Comparison of ENCODE assay signal across 17 cellular contexts in the genomic region with DNA sequence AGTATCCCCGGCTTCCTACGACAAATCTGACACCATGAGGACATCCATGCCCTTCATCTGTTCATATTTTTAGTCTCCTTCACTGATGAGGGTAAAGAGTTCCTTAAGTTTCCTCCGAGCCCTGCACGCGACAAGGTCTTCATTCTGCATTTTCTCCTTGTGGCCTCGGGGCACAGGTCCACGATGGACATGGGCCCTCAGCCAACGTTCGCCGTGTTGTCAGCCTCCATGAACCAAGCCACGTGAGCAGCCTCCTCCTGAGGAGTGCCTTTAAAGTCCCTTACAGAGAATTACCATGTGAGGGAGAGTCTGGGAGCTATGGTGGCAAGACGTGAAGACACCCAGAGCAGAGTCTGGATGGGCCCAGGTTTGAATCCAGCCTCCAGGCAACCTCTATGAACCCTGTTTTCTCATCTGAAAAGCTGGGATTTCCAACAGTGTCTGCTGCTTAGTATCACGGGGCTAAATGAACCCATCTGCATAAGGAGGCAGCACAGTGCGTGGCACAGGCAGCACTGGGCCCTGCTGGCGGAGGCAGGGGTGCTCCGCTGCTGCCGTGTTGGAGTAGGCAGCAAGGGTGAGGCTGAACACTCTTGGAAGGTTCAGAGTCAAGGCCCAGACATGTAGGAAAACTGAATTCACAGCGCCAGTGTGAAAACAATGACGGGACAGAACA. TPM values are rescaled to one million over a fixed set of nuclear protein-coding genes. Genes with fewer than 3 reads are reported as not detected.
DNase-seq lines count a peak whose midpoint lies in the region; ATAC-seq lines count a peak whose summit lies in the region.
"Had no signal": no experiment of that assay in that cellular context is flagged by ENCODE, and none has a peak within 500 bp of the region (broad histone marks: within the 10 kb centered on the region; RNA-seq: fewer than 3 reads in every experiment).

No MANE protein-coding gene starts in this region.

- peak overlapping the region; percentile 50 for H3K9ac ChIP-seq in neuronal stem cell (ENCODE audit: low read depth, low read length, poor library complexity)
- H3K9ac ChIP-seq: BLaER1 had no signal

- H3K18ac ChIP-seq in neuronal stem cell (ENCODE audit: low read length), result no peak overlapping the region

- H2BK15ac ChIP-seq in neuronal stem cell (ENCODE audit: low read length), result no peak overlapping the region

- H4K91ac ChIP-seq in neuronal stem cell (ENCODE audit: low read depth, low read length, poor library complexity), result no peak overlapping the region

- no peak overlapping the region for H3K4ac ChIP-seq in neuronal stem cell (ENCODE audit: low read length)

- no peak overlapping the region for H2AK5ac ChIP-seq in neuronal stem cell (ENCODE audit: low read depth, low read length)

- H3K4me3 Mint-ChIP-seq in stimulated activated effector memory CD8-positive, alpha-beta T cell treated with anti-CD3 and anti-CD28 coated beads, Interleukin-12 subunit alpha, Interleukin-12 subunit beta, amount 100 ng/mL, for 72 hours, result no peak overlapping the region
- H3K4me3 Mint-ChIP-seq: CD8-positive, alpha-beta memory T cell; HFFc6 had no signal

- H3K14ac ChIP-seq in neuronal stem cell (ENCODE audit: low read length), result no peak overlapping the region

- no peaks in the 10 kb centered on the region for H3K27me3 ChIP-seq in neuronal stem cell (ENCODE audit: control insufficient read depth in 3 of 3, insufficient read depth in 3 of 3, low read depth in 1 of 3, low read length in 3 of 3)
- H3K27me3 ChIP-seq: BLaER1 had no signal

- no peak overlapping the region for H3K23ac ChIP-seq in neuronal stem cell (ENCODE audit: low read depth, low read length, poor library complexity)

- no peak overlapping the region for H2AFZ ChIP-seq in neuronal stem cell (ENCODE audit: low read length)

- no CpG with 5 or more reads among the region's 19 CpGs for WGBS in neuronal stem cell (ENCODE audit: extremely low coverage in 2 of 2, insufficient read length in 2 of 2, insufficient replicate concordance in 1 of 2), 2 donors

- no peak overlapping the region for H3K27ac ChIP-seq in neuronal stem cell (replicated peaks; ENCODE audit: low read length)
- H3K27ac ChIP-seq: BLaER1 had no signal

- H3K9me3 ChIP-seq in neuronal stem cell (replicated peaks in 1 of 2; ENCODE audit: control insufficient read depth in 2 of 2, insufficient read depth in 1 of 2, low read depth in 1 of 2, low read length in 2 of 2), result no peaks in the 10 kb centered on the region
- H3K9me3 ChIP-seq: BLaER1, Caco-2 had no signal

- peaks cover 0 to 4% of the 10 kb centered on the region in 2 donors for H3K4me1 ChIP-seq in neuronal stem cell (ENCODE audit: control insufficient read depth in 2 of 2, insufficient read depth in 1 of 2, low read depth in 1 of 2, low read length in 2 of 2)

- peaks cover 12% of the 10 kb centered on the region for H3K4me1 Mint-ChIP-seq in stimulated activated effector memory CD8-positive, alpha-beta T cell treated with anti-CD3 and anti-CD28 coated beads, Interleukin-12 subunit alpha, Interleukin-12 subunit beta, amount 100 ng/mL, for 72 hours

- peak; percentile 7 for ATAC-seq in left lobe of liver
- no peak for ATAC-seq in stimulated activated effector memory CD8-positive, alpha-beta T cell treated with anti-CD3 and anti-CD28 coated beads, Interleukin-12 subunit alpha, Interleukin-12 subunit beta, amount 100 ng/mL, for 72 hours

- no peak overlapping the region for H4K8ac ChIP-seq in neuronal stem cell (ENCODE audit: low read depth, low read length)

- no peaks in the 10 kb centered on the region for H3K9me3 Mint-ChIP-seq in stimulated activated effector memory CD8-positive, alpha-beta T cell treated with anti-CD3 and anti-CD28 coated beads, Interleukin-12 subunit alpha, Interleukin-12 subunit beta, amount 100 ng/mL, for 72 hours
- H3K9me3 Mint-ChIP-seq: CD8-positive, alpha-beta memory T cell; HFFc6 had no signal

- H2BK12ac ChIP-seq in neuronal stem cell (ENCODE audit: low read length), result no peak overlapping the region

- H3K27ac Mint-ChIP-seq in stimulated activated effector memory CD8-positive, alpha-beta T cell treated with anti-CD3 and anti-CD28 coated beads, Interleukin-12 subunit alpha, Interleukin-12 subunit beta, amount 100 ng/mL, for 72 hours, result peak overlapping the region; percentile 56
- H3K27ac Mint-ChIP-seq: HFFc6 had no signal

- no peak overlapping the region for H2BK5ac ChIP-seq in neuronal stem cell (ENCODE audit: low read length)

- H3K36me3 ChIP-seq in neuronal stem cell (replicated peaks in 1 of 2; ENCODE audit: control insufficient read depth in 2 of 2, insufficient read depth in 2 of 2, low read length in 2 of 2), result peaks cover 2 to 14% of the 10 kb centered on the region in 2 donors

- H3K36me3 Mint-ChIP-seq in stimulated activated effector memory CD8-positive, alpha-beta T cell treated with anti-CD3 and anti-CD28 coated beads, Interleukin-12 subunit alpha, Interleukin-12 subunit beta, amount 100 ng/mL, for 72 hours, result peaks cover 6% of the 10 kb centered on the region

- no peak overlapping the region for H2BK120ac ChIP-seq in neuronal stem cell (ENCODE audit: low read depth, low read length)

- H3K4me2 ChIP-seq in neuronal stem cell (ENCODE audit: insufficient read depth, low read length, poor library complexity, severe bottlenecking), result no peak overlapping the region
- H3K4me2 ChIP-seq: BLaER1 had no signal

- no peak overlapping the region for H3K4me3 ChIP-seq in neuronal stem cell (ENCODE audit: low read length in 2 of 2)
- H3K4me3 ChIP-seq: BLaER1 had no signal

- DNase-seq in activated effector memory CD4-positive, alpha-beta T cell treated with anti-CD3 and anti-CD28 coated beads, Interleukin-2, amount 50 U/mL, for 16 hours, result peak; percentile 43
- no peak for DNase-seq in activated effector memory CD4-positive, alpha-beta T cell treated with Interleukin-2 at 50 U/mL for 16 hours
- peak; percentile 57 for DNase-seq in left lobe of liver (ENCODE audit: low spot score)
- DNase-seq in neuronal stem cell (ENCODE audit: low spot score), result no peak
- DNase-seq in stimulated activated effector memory CD8-positive, alpha-beta T cell treated with anti-CD3 and anti-CD28 coated beads, Interleukin-12 subunit alpha, Interleukin-12 subunit beta, amount 100 ng/mL, for 72 hours (ENCODE audit: low spot score in 2 of 2), result no peak
- no peak for DNase-seq in midbrain (lab: John Stamatoyannopoulos, UW)
- no peak for DNase-seq in HK-2 (ENCODE audit: unreplicated experiment)
- DNase-seq in NCI-H1436 (lab: John Stamatoyannopoulos, UW), result no peak
- DNase-seq: 8988T; AML-193; Caco-2; CD8-positive, alpha-beta memory T cell; DND-41; GDM1; HCEC 1CT; HFFc6 had no signal

- H3K79me1 ChIP-seq in neuronal stem cell (ENCODE audit: low read depth, low read length), result peaks cover 18% of the 10 kb centered on the region

RNA-seq across cellular contexts. Expression of gene EIPR1, which starts 54.1 kb away (rescaled TPM):
- total RNA-seq in left lobe of liver, result 10.9 TPM
- polyA plus RNA-seq in neuronal stem cell (2013, experiment 1 of 2), result 29.0 TPM
- 26.5 TPM for polyA plus RNA-seq in neuronal stem cell (2013, experiment 2 of 2)

RNA-seq across cellular contexts. Expression of gene TRAPPC12, which starts 56.0 kb away (rescaled TPM):
- total RNA-seq in left lobe of liver, result 51.9 TPM
- polyA plus RNA-seq in neuronal stem cell (2013, experiment 1 of 2), result 37.6 TPM
- 41.5 TPM for polyA plus RNA-seq in neuronal stem cell (2013, experiment 2 of 2)

Comparison
In these comparisons a context has a peak if more than half of its experiments do, and no peak if none do; other contexts are left out.
1. DNase-seq: peak in activated effector memory CD4-positive, alpha-beta T cell treated with anti-CD3 and anti-CD28 coated beads, Interleukin-2, amount 50 U/mL, for 16 hours (single experiment) and left lobe of liver (single experiment); none in activated effector memory CD4-positive, alpha-beta T cell treated with Interleukin-2 at 50 U/mL for 16 hours (single experiment), neuronal stem cell (single experiment), stimulated activated effector memory CD8-positive, alpha-beta T cell treated with anti-CD3 and anti-CD28 coated beads, Interleukin-12 subunit alpha, Interleukin-12 subunit beta, amount 100 ng/mL, for 72 hours (0 of 2), midbrain (single experiment), HK-2 (single experiment) and NCI-H1436 (single experiment).